12 cellular contexts compared by ENCODE assay signal in genomic region chr2:226756131-226756530, GRCh38. TPM values are rescaled to one million over a fixed set of nuclear protein-coding genes. Genes with fewer than 3 reads are reported as not detected.
A peak's percentile ranks its signal among the peaks of the same experiment; 100 is the strongest.
DNase-seq lines count a peak whose midpoint lies in the region; ATAC-seq, FAIRE-seq and TF ChIP-seq lines count a peak whose summit lies in the region.
"Had no signal": no experiment of that assay in that cellular context is flagged by ENCODE, and none has a peak within 500 bp of the region (broad histone marks: within the 10 kb centered on the region; RNA-seq: fewer than 3 reads in every experiment).

No MANE protein-coding gene starts in this region.

- H3K4me1 Mint-ChIP-seq in CD4-positive, alpha-beta T cell (ENCODE audit: low read depth) = no peaks in the 10 kb centered on the region
- H3K4me1 Mint-ChIP-seq: CD4-positive, alpha-beta memory T cell had no signal

- H3K27me3 ChIP-seq in muscle layer of duodenum (ENCODE audit: low read depth, low read length) (no peaks in the 10 kb centered on the region), WERI-Rb-1 (ENCODE audit: insufficient read depth, low read depth, severe bottlenecking) (no peaks in the 10 kb centered on the region)
- no peaks in the 10 kb centered on the region for H3K27me3 ChIP-seq in CD4-positive, alpha-beta T cell (ENCODE audit: control insufficient read depth, insufficient read depth, low read length)

- CTCF ChIA-PET in A549 (lab: Yijun Ruan, JAX) = interaction anchor here (0.9 to 3.4 kb wide), 3 partner anchors 10 to 104 kb away, joined by 3 to 9 read pairs (median 3); no protein-coding TSS in a partner anchor
- CTCF ChIA-PET in CD4-positive, alpha-beta T cell (lab: Charles Lee) = no interaction called here

- peak overlapping the region; percentile 78 for H3K4me2 ChIP-seq in A549

- TF ChIP-seq EP300 in A549 (IDR thresholded peaks at IDR 0.05) = peak; percentile 43 to 48; a peak in 2 of 5 replicates

- H3K4me1 ChIP-seq in A549 = peaks cover 75% of the 10 kb centered on the region
- H3K4me1 ChIP-seq in muscle layer of duodenum (ENCODE audit: control insufficient read depth in 1 of 2, insufficient read depth in 2 of 2, low read length in 2 of 2) = peaks cover 0 to 27% of the 10 kb centered on the region in 2 donors

- peak; percentile 87 to 95 for ATAC-seq in A549
- no peak for ATAC-seq in CD4-positive, alpha-beta T cell (ENCODE audit: poor library complexity)

- no peaks in the 10 kb centered on the region for H3K9me3 Mint-ChIP-seq in CD4-positive, alpha-beta T cell
- H3K9me3 Mint-ChIP-seq: CD4-positive, alpha-beta memory T cell had no signal

- H3K36me3 Mint-ChIP-seq in CD4-positive, alpha-beta T cell (ENCODE audit: low read depth) = no peaks in the 10 kb centered on the region
- H3K36me3 Mint-ChIP-seq: CD4-positive, alpha-beta memory T cell; naive B cell had no signal

- peak overlapping the region; percentile 77 to 81 for H3K27ac ChIP-seq in A549
- H3K27ac ChIP-seq in muscle layer of duodenum (ENCODE audit: low read length) = peak overlapping the region; percentile 32
- no peak overlapping the region for H3K27ac ChIP-seq in CD4-positive, alpha-beta T cell (ENCODE audit: low read depth, low read length)
- no peak overlapping the region for H3K27ac ChIP-seq in WERI-Rb-1

- POLR2A ChIA-PET in A549 (lab: Yijun Ruan, JAX) = interaction anchor here (0.9 to 1.4 kb wide), 2 partner anchors 36 to 637 kb away, joined by 3 read pairs; no protein-coding TSS in a partner anchor
- POLR2A ChIA-PET in CD4-positive, alpha-beta T cell (lab: Charles Lee) = no interaction called here

- TF ChIP-seq POLR2A in A549 (IDR thresholded peaks at IDR 0.05; ENCODE audit: low read length) = no peak

- 6% methylated on average over 2 of the region's 2 CpGs for WGBS in A549 (ENCODE audit: missing lambda C conversion rate)

- TF ChIP-seq RAD21 in A549 (conservative IDR thresholded peaks at IDR 0.05 in 1 of 2, IDR thresholded peaks at IDR 0.05 in 1 of 2) = 0 out of 5 replicates have a peak, but pooled peaks of 1 of the 2 experiments have one; percentile 29

- no peaks in the 10 kb centered on the region for H3K27me3 Mint-ChIP-seq in CD4-positive, alpha-beta T cell
- H3K27me3 Mint-ChIP-seq: naive B cell had no signal

- FAIRE-seq in A549 (lab: Jason Lieb, UNC) = peak; percentile 72

- intact Hi-C loops in CD4-positive, alpha-beta T cell (cut with DNase I, micrococcal nuclease) = no loop called here

- H3K4me3 ChIP-seq in A549 = no peak overlapping the region; the same call in 2 of the 3 replicates
- H3K4me3 ChIP-seq in cardiac fibroblast (replicated peaks in 1 of 2; ENCODE audit: low read depth in 2 of 2, low read length in 2 of 2) = no peak overlapping the region
- H3K4me3 ChIP-seq in muscle layer of duodenum (ENCODE audit: low read depth in 1 of 2, low read length in 2 of 2) = no peak overlapping the region
- no peak overlapping the region for H3K4me3 ChIP-seq in WERI-Rb-1 (ENCODE audit: low read depth, low read length)

- no peaks in the 10 kb centered on the region for H3K9me3 ChIP-seq in A549
- H3K9me3 ChIP-seq in muscle layer of duodenum (ENCODE audit: control insufficient read depth in 1 of 2, low read length in 2 of 2) = no peaks in the 10 kb centered on the region
- H3K9me3 ChIP-seq in CD4-positive, alpha-beta T cell (ENCODE audit: control insufficient read depth, low read length) = no peaks in the 10 kb centered on the region
- H3K9me3 ChIP-seq in WERI-Rb-1 (ENCODE audit: severe bottlenecking) = no peaks in the 10 kb centered on the region

- H3K4me3 Mint-ChIP-seq in CD4-positive, alpha-beta T cell = no peak overlapping the region
- H3K4me3 Mint-ChIP-seq: CD4-positive, alpha-beta memory T cell had no signal

- H3K36me3 ChIP-seq in muscle layer of duodenum (ENCODE audit: control insufficient read depth in 1 of 2, insufficient read depth in 2 of 2, low read length in 2 of 2) (no peaks in the 10 kb centered on the region), WERI-Rb-1 (no peaks in the 10 kb centered on the region)

- TF ChIP-seq CTCF in A549 (IDR thresholded peaks at IDR 0.05) = no peak
- TF ChIP-seq CTCF in cardiac fibroblast (IDR thresholded peaks at IDR 0.05; ENCODE audit: low read depth, low read length) = no peak
- TF ChIP-seq CTCF in CD4-positive, alpha-beta T cell (IDR thresholded peaks at IDR 0.05) = no peak
- no peak for TF ChIP-seq CTCF in WERI-Rb-1 (IDR thresholded peaks at IDR 0.05; ENCODE audit: low read depth, low read length)

- no peak overlapping the region for H3K27ac Mint-ChIP-seq in CD4-positive, alpha-beta T cell
- H3K27ac Mint-ChIP-seq: CD4-positive, alpha-beta memory T cell had no signal

- DNase-seq in A549 (ENCODE audit: low read depth in 1 of 2, low spot score in 1 of 2) (peak; percentile 40 to 79), HT1080 (ENCODE audit: low read depth) (peak; percentile 90), cardiac fibroblast (ENCODE audit: low read depth in 2 of 2) (peak; percentile 15 to 90), amygdala (lab: John Stamatoyannopoulos, UW) (no peak), WERI-Rb-1 (no peak)
- DNase-seq in CD4-positive, alpha-beta T cell = no peak
- no peak for DNase-seq in stimulated activated CD4-positive, alpha-beta T cell treated with anti-CD3 and anti-CD28 coated beads, Interleukin-2, amount 100 ng/mL, for 24 hours
- DNase-seq: CD4-positive, alpha-beta memory T cell; naive B cell; NCI-H1417 treated with DMSO at 0.1 percent for 48 hours; OCI-M1 had no signal

TF ChIP-seq in A549, 52 proteins besides CTCF, POLR2A, EP300 and RAD21 (continues in another document):
- TF ChIP-seq EHMT2 (IDR thresholded peaks at IDR 0.05; ENCODE audit: low read depth) = no peak
- TF ChIP-seq FOSL2 (IDR thresholded peaks at IDR 0.05) = peak; percentile 91
- peak; percentile 93 for TF ChIP-seq FOSL2 (CRISPR knock-in tag; IDR thresholded peaks at IDR 0.05)
- no peak for TF ChIP-seq PHF8 (IDR thresholded peaks at IDR 0.05; ENCODE audit: borderline replicate concordance, low read depth)
- no peak for TF ChIP-seq ZFP36 (IDR thresholded peaks at IDR 0.05; ENCODE audit: borderline replicate concordance, partially characterized antibody)
- no peak for TF ChIP-seq KDM1A (IDR thresholded peaks at IDR 0.05; ENCODE audit: low read depth)
- no peak for TF ChIP-seq HES2 (IDR thresholded peaks at IDR 0.05)
- TF ChIP-seq HOXA7 (CRISPR knock-in tag; IDR thresholded peaks at IDR 0.05) = no peak
- no peak for TF ChIP-seq REST (IDR thresholded peaks at IDR 0.05)
- no peak for TF ChIP-seq NFE2L2 (conservative IDR thresholded peaks at IDR 0.05; ENCODE audit: low read length)
- TF ChIP-seq MAFK (IDR thresholded peaks at IDR 0.05; ENCODE audit: partially characterized antibody) = peak; percentile 31
- TF ChIP-seq, protein P1, sequence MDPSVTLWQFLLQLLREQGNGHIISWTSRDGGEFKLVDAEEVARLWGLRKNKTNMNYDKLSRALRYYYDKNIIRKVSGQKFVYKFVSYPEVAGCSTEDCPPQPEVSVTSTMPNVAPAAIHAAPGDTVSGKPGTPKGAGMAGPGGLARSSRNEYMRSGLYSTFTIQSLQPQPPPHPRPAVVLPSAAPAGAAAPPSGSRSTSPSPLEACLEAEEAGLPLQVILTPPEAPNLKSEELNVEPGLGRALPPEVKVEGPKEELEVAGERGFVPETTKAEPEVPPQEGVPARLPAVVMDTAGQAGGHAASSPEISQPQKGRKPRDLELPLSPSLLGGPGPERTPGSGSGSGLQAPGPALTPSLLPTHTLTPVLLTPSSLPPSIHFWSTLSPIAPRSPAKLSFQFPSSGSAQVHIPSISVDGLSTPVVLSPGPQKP (IDR thresholded peaks at IDR 0.05; ENCODE audit: low read depth, low read length) = no peak
- peak; percentile 47 to 65; a peak in 2 of 5 replicates for TF ChIP-seq JUN (IDR thresholded peaks at IDR 0.05)
- no peak for TF ChIP-seq MAZ (IDR thresholded peaks at IDR 0.05; ENCODE audit: borderline replicate concordance, low read depth, low read length)
- peak; percentile 47 to 53; a peak in 1 of 4 replicates for TF ChIP-seq CEBPB (IDR thresholded peaks at IDR 0.05)
- no peak for TF ChIP-seq HEYL (CRISPR knock-in tag; IDR thresholded peaks at IDR 0.05)

RNA-seq across cellular contexts. Expression of gene IRS1, which starts 43.5 kb away (rescaled TPM):
- polyA plus RNA-seq in A549 (2011; rRNA removed) (10.4 and 12.9 TPM in 2 replicates), A549 (2017; fragmentation: RNase III; extraction: RNeasy Plus Mini Kit Qiagen cat#74134 plus additional on column Dnase treatment) (13.1 to 15.6 TPM (median 13.9 TPM) in 3 replicates)
- polyA plus RNA-seq in A549 (2012; cell fraction: cytosol; rRNA removed) = 13.4 and 20.3 TPM in 2 replicates
- 15.9 and 22.7 TPM in 2 replicates for polyA plus RNA-seq in A549 (2012; cell fraction: nucleus; rRNA removed)
- polyA minus RNA-seq in A549 (2011; rRNA and poly(A)+ RNA removed) = 22.6 and 23.6 TPM in 2 replicates
- total RNA-seq in HT1080 (2014; rRNA removed; shearing (Covaris generic)) = 22.8 and 29.9 TPM in 2 replicates
- polyA plus RNA-seq in HT1080 (2015; cell fraction: cytosol; rRNA removed) = 8.6 and 10.7 TPM in 2 replicates
- 11.6 and 12.5 TPM in 2 replicates for polyA plus RNA-seq in HT1080 (2015; cell fraction: nucleus; rRNA removed)
- 1 to 10 TPM; 2.9 TPM for total RNA-seq in CD4-positive, alpha-beta T cell

Comparison
In these comparisons a context has a peak if more than half of its experiments do, and no peak if none do; other contexts are left out.
1. DNase-seq: peak in A549 (2 of 2), HT1080 (single experiment) and cardiac fibroblast (2 of 2); none in CD4-positive, alpha-beta T cell (0 of 10), amygdala (0 of 56), stimulated activated CD4-positive, alpha-beta T cell treated with anti-CD3 and anti-CD28 coated beads, Interleukin-2, amount 100 ng/mL, for 24 hours (0 of 2) and WERI-Rb-1 (single experiment).
2. H3K27ac ChIP-seq: peak in A549 (2 of 2) and muscle layer of duodenum (single experiment); none in CD4-positive, alpha-beta T cell (single experiment) and WERI-Rb-1 (single experiment).